In genomic region chr19:58182989-58183821, GRCh38 we compare ENCODE assay signal across 8 cellular contexts. TPM values are rescaled to one million over a fixed set of nuclear protein-coding genes. Genes with fewer than 3 reads are reported as not detected.
DNase-seq lines count a peak whose midpoint lies in the region; ATAC-seq lines count a peak whose summit lies in the region.

Gene ZNF274 (plus strand): TSS chr19:58183061. CDS start chr19:58183966, 905 bp downstream.

- peak; percentile 93 for ATAC-seq in GM19025 (IDR thresholded peaks at IDR 0.05; ENCODE audit: low read depth, unreplicated experiment)
- peak; percentile 89 for ATAC-seq in HG03280 (IDR thresholded peaks at IDR 0.05; ENCODE audit: unreplicated experiment)
- peak; percentile 93 for ATAC-seq in left colon

- DNase-seq in AG20443 (ENCODE audit: low spot score) (peak; percentile 97), NCI-H510A (lab: John Stamatoyannopoulos, UW) (peak; percentile 91), left colon (peak; percentile 95)
- DNase-seq in activated CD4-positive, alpha-beta T cell treated with anti-CD3 and anti-CD28 coated beads for 48 hours, result peak; percentile 96
- DNase-seq in stimulated activated CD4-positive, alpha-beta T cell treated with anti-CD3 and anti-CD28 coated beads, Interleukin-1b, Interleukin-23, amount 100 ng/mL, for 4 hours (ENCODE audit: low read depth in 2 of 2), result peak; percentile 88 to 94

- intact Hi-C loops in left colon (cut with DNase I, micrococcal nuclease), result no loop called here

- peak within 1 kb of the TSS; percentile 98 for H3K27ac ChIP-seq in cingulate gyrus (ENCODE audit: low read depth, low read length)

RNA-seq across cellular contexts. Expression of gene ZNF274, which starts in this region (rescaled TPM):
- 10 to 100 TPM; 14.4 to 17.4 TPM for total RNA-seq in left colon

Comparison
In these comparisons a context has a peak if more than half of its experiments do, and no peak if none do; other contexts are left out.
1. Peak in every context shown above with its lines: DNase-seq, ATAC-seq and H3K27ac ChIP-seq.